ENCODE assay signal across 25 cellular contexts in the genomic region with DNA sequence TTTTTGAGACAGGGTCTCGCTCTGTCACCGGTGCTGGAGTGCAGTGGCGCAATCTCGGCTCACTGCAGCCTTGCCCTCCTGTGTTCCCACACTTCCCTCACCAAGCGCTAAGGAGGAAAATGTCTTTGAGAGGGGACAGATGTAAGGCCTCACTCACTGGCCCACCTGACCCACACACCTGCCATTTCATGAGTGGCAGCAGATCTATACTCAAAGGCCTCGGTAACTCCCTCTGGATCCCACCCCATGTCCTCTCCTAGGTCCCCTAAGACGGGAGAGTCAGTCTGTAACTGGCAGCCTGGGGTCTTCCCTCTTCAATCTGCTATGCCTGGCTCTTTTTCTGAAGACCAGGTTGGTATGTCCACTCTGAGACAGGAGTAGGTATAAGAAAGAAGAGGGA. TPM values are rescaled to one million over a fixed set of nuclear protein-coding genes. Genes with fewer than 3 reads are reported as not detected.
DNase-seq lines count a peak whose midpoint lies in the region; ATAC-seq, FAIRE-seq and TF ChIP-seq lines count a peak whose summit lies in the region.
"Had no signal": no experiment of that assay in that cellular context is flagged by ENCODE, and none has a peak within 500 bp of the region (broad histone marks: within the 10 kb centered on the region; RNA-seq: fewer than 3 reads in every experiment).

No MANE protein-coding gene starts in this region.

- no peak overlapping the region for H3K27ac ChIP-seq in HepG2 (ENCODE audit: extremely low read length, insufficient read depth, low read length)
- no peak overlapping the region for H3K27ac ChIP-seq in right lobe of liver
- peak overlapping the region; percentile 73; the same call in 1 of the 2 replicates for H3K27ac ChIP-seq in SJSA1
- H3K27ac ChIP-seq: HL-60 had no signal

- H3K27me3 Mint-ChIP-seq in neural crest cell (ENCODE audit: low read depth): no peaks in the 10 kb centered on the region
- H3K27me3 Mint-ChIP-seq: CD4-positive, alpha-beta T cell had no signal

- H3K4me1 Mint-ChIP-seq in neural crest cell: peaks cover 64% of the 10 kb centered on the region

- DNase-seq in HepG2 (ENCODE audit: low spot score): no peak
- DNase-seq in right lobe of liver: no peak
- DNase-seq in SJSA1 (ENCODE audit: low read depth in 1 of 2, low spot score in 2 of 2): no peak
- DNase-seq in neural crest cell (ENCODE audit: low read depth, low spot score): no peak
- DNase-seq in MV-4-11 (lab: John Stamatoyannopoulos, UW): no peak
- DNase-seq: CD4-positive, alpha-beta T cell; NCI-H1105 treated with DMSO at 0.1 percent for 48 hours; NCI-H146; NCI-H2029; NCI-H446 treated with DMSO at 0.1 percent for 48 hours; NCI-H526; NCI-H82; Right ventricle myocardium superior; RPMI8226 had no signal

- H4K20me1 ChIP-seq in HepG2 (ENCODE audit: insufficient read depth, low read length): no peaks in the 10 kb centered on the region

- WGBS in HepG2 (ENCODE audit: low lambda C conversion rate): 38% methylated on average over 7 of the region's 7 CpGs
- WGBS in right lobe of liver (ENCODE audit: insufficient coverage, low coverage, low lambda C conversion rate, missing lambda C conversion rate): 69% methylated on average over 7 of the region's 7 CpGs

- peak; percentile 12 for FAIRE-seq in HepG2 (lab: Jason Lieb, UNC)
- FAIRE-seq: D721Med, H54, K562 had no signal

- H3K27me3 ChIP-seq in HepG2 (ENCODE audit: control insufficient read depth in 1 of 2, insufficient read depth in 2 of 2, low read length in 2 of 2) (peaks cover 5 to 71% of the 10 kb centered on the region in 2 experiments; a peak in 4 of 5 replicates), right lobe of liver (no peaks in the 10 kb centered on the region), SJSA1 (replicated peaks) (no peaks in the 10 kb centered on the region)

- H2AFZ ChIP-seq in HepG2 (ENCODE audit: low read length): no peak overlapping the region

- CTCF ChIA-PET in HepG2 (lab: Yijun Ruan, JAX; ENCODE audit: low intra/inter-chr PET ratio, low total read pairs): no interaction called here

- no peak for TF ChIP-seq EP300 in HepG2 (IDR thresholded peaks at IDR 0.05; ENCODE audit: low read depth in 2 of 2, low read length in 2 of 2)
- TF ChIP-seq EP300 in HepG2 (CRISPR knock-in tag; IDR thresholded peaks at IDR 0.05; ENCODE audit: borderline replicate concordance): no peak

- ATAC-seq in HepG2: no peak
- no peak for ATAC-seq in right lobe of liver
- ATAC-seq in GM18520 (IDR thresholded peaks at IDR 0.05; ENCODE audit: unreplicated experiment): no peak
- ATAC-seq in HG02884 (IDR thresholded peaks at IDR 0.05; ENCODE audit: unreplicated experiment): no peak
- ATAC-seq: K562 had no signal

- H3K4me2 ChIP-seq in HepG2 (ENCODE audit: low read depth, low read length): no peak overlapping the region

- H3K79me2 ChIP-seq in HepG2 (ENCODE audit: insufficient read depth, low read length): no peaks in the 10 kb centered on the region

- BruUV-seq in HepG2 (replicated peaks; lab: Mats Ljungman, UMichigan): no TSS peak

- intact Hi-C loops in HepG2 (cut with micrococcal nuclease; ENCODE audit: unreplicated experiment) (no loop called here), right lobe of liver (cut with DNase I) (no loop called here)

- H3K4me3 ChIP-seq in HepG2 (replicated peaks in 1 of 3; ENCODE audit: insufficient read depth in 1 of 3, low read depth in 2 of 3, low read length in 3 of 3) (no peak overlapping the region), right lobe of liver (no peak overlapping the region), SJSA1 (no peak overlapping the region)
- H3K4me3 ChIP-seq: K562 had no signal

- H3K36me3 ChIP-seq in HepG2 (replicated peaks in 1 of 2; ENCODE audit: control insufficient read depth in 1 of 2, insufficient read depth in 2 of 2, low read length in 2 of 2) (no peaks in the 10 kb centered on the region), right lobe of liver (no peaks in the 10 kb centered on the region), SJSA1 (no peaks in the 10 kb centered on the region)

- TF ChIP-seq POLR2A in HepG2 (IDR thresholded peaks at IDR 0.05; ENCODE audit: insufficient read depth in 1 of 2, low read depth in 2 of 2, low read length in 2 of 2): no peak
- no peak for TF ChIP-seq POLR2A in right lobe of liver (IDR thresholded peaks at IDR 0.05)

- H3K4me1 ChIP-seq in HepG2 (ENCODE audit: insufficient read depth, low read length): peaks cover 15% of the 10 kb centered on the region; the same call in 1 of the 2 replicates
- H3K4me1 ChIP-seq in right lobe of liver: no peaks in the 10 kb centered on the region
- peaks cover 37% of the 10 kb centered on the region for H3K4me1 ChIP-seq in SJSA1 (replicated peaks)

- in situ Hi-C loops in HepG2 (cut with HindIII; ENCODE audit: extremely low pct_ligation_motif_present, low pct_unique_long_range_greater_than_20kb): no loop called here

- no peak overlapping the region for H3K27ac Mint-ChIP-seq in neural crest cell (ENCODE audit: unreplicated experiment)
- H3K27ac Mint-ChIP-seq: CD4-positive, alpha-beta T cell had no signal

- no peak for TF ChIP-seq RAD21 in HepG2 (CRISPR knock-in tag; IDR thresholded peaks at IDR 0.05)

- H3K9me3 Mint-ChIP-seq in neural crest cell: no peaks in the 10 kb centered on the region
- H3K9me3 Mint-ChIP-seq: CD4-positive, alpha-beta T cell had no signal

- H3K36me3 Mint-ChIP-seq in neural crest cell (ENCODE audit: low read depth): no peaks in the 10 kb centered on the region

- H3K9me3 ChIP-seq in HepG2 (ENCODE audit: low read length): no peaks in the 10 kb centered on the region
- no peaks in the 10 kb centered on the region for H3K9me3 ChIP-seq in right lobe of liver
- no peaks in the 10 kb centered on the region for H3K9me3 ChIP-seq in SJSA1 (replicated peaks)

- no peak for TF ChIP-seq CTCF in HepG2 (CRISPR knock-in tag; IDR thresholded peaks at IDR 0.05)
- no peak for TF ChIP-seq CTCF in right lobe of liver (IDR thresholded peaks at IDR 0.05)
- TF ChIP-seq CTCF in neural crest cell (conservative IDR thresholded peaks at IDR 0.05): no peak

- no peak overlapping the region for H3K9ac ChIP-seq in HepG2 (ENCODE audit: insufficient read depth, low read depth, low read length)

- H3K4me3 Mint-ChIP-seq in neural crest cell: peak overlapping the region; percentile 27
- H3K4me3 Mint-ChIP-seq: CD4-positive, alpha-beta T cell had no signal

- POLR2A ChIA-PET in HepG2 (lab: Yijun Ruan, JAX): no interaction called here

RNA-seq across cellular contexts. Expression of gene TMEM247, which starts 12.9 kb away (rescaled TPM):
- total RNA-seq in HepG2 (2016; rRNA removed; fragmentation: Illumina TruSeq; extraction: Trizol) (not detected in 2 replicates), right lobe of liver (not detected), neural crest cell (not detected in 2 replicates)
- not detected in 2 replicates for total RNA-seq in HepG2 (2016; cell fraction: cytosol; rRNA removed; fragmentation: Illumina TruSeq; extraction: Trizol; ENCODE audit: low read depth)
- not detected in 2 replicates for total RNA-seq in HepG2 (2016; cell fraction: insoluble cytoplasmic fraction; rRNA removed; fragmentation: Illumina TruSeq; extraction: Trizol)
- total RNA-seq in HepG2 (2016; cell fraction: membrane; rRNA removed; fragmentation: Illumina TruSeq; extraction: Trizol): not detected in 2 replicates
- total RNA-seq in HepG2 (2016; cell fraction: nucleus; rRNA removed; fragmentation: Illumina TruSeq; extraction: Trizol): not detected in 2 replicates
- polyA plus RNA-seq in HepG2 (2011; rRNA removed): not detected in 2 replicates
- not detected in 2 replicates for polyA plus RNA-seq in HepG2 (2011; cell fraction: cytosol; rRNA removed)
- polyA plus RNA-seq in HepG2 (2011; cell fraction: nucleus; rRNA removed): not detected in 2 replicates
- polyA plus RNA-seq in HepG2 (2012): not detected in 2 replicates
- polyA plus RNA-seq in HepG2 (2016; cell fraction: cytosol; fragmentation: Illumina TruSeq; extraction: Trizol; ENCODE audit: low read depth): not detected in 2 replicates
- polyA plus RNA-seq in HepG2 (2016; cell fraction: insoluble cytoplasmic fraction; fragmentation: Illumina TruSeq; extraction: Trizol; ENCODE audit: low read depth): not detected in 2 replicates
- not detected in 2 replicates for polyA plus RNA-seq in HepG2 (2016; cell fraction: membrane; fragmentation: Illumina TruSeq; extraction: Trizol; ENCODE audit: low read depth)
- polyA plus RNA-seq in HepG2 (2016; cell fraction: nucleus; fragmentation: Illumina TruSeq; extraction: Trizol; ENCODE audit: insufficient read depth, low read depth): not detected in 2 replicates
- not detected in 2 replicates for polyA minus RNA-seq in HepG2 (2011; rRNA and poly(A)+ RNA removed; ENCODE audit: low replicate concordance)
- polyA minus RNA-seq in HepG2 (2011; cell fraction: cytosol; rRNA and poly(A)+ RNA removed): not detected in 2 replicates
- polyA minus RNA-seq in HepG2 (2011; cell fraction: nucleus; rRNA and poly(A)+ RNA removed): not detected in 2 replicates
- total RNA-seq in SJSA1 (2014; rRNA removed; shearing (Covaris generic)): not detected in 2 replicates
- total RNA-seq: A172; CD4-positive, alpha-beta T cell; LHCN-M2; MCF 10A; Right ventricle myocardium superior; SK-MEL-5 had no signal
- polyA plus RNA-seq: BJ had no signal

RNA-seq across cellular contexts. Expression of gene RHOQ, which starts 50.0 kb away (rescaled TPM):
- 9.9 and 10.4 TPM in 2 replicates for total RNA-seq in HepG2 (2016; rRNA removed; fragmentation: Illumina TruSeq; extraction: Trizol)
- total RNA-seq in HepG2 (2016; cell fraction: cytosol; rRNA removed; fragmentation: Illumina TruSeq; extraction: Trizol; ENCODE audit: low read depth): 3.3 and 5.5 TPM in 2 replicates
- total RNA-seq in HepG2 (2016; cell fraction: insoluble cytoplasmic fraction; rRNA removed; fragmentation: Illumina TruSeq; extraction: Trizol): 10.0 and 12.4 TPM in 2 replicates
- 13.3 and 16.6 TPM in 2 replicates for total RNA-seq in HepG2 (2016; cell fraction: membrane; rRNA removed; fragmentation: Illumina TruSeq; extraction: Trizol)
- 9.2 and 11.0 TPM in 2 replicates for total RNA-seq in HepG2 (2016; cell fraction: nucleus; rRNA removed; fragmentation: Illumina TruSeq; extraction: Trizol)
- polyA plus RNA-seq in HepG2 (2011; rRNA removed): 14.2 and 15.3 TPM in 2 replicates
- polyA plus RNA-seq in HepG2 (2011; cell fraction: cytosol; rRNA removed): 7.9 and 10.3 TPM in 2 replicates
- polyA plus RNA-seq in HepG2 (2011; cell fraction: nucleus; rRNA removed): 26.2 and 28.8 TPM in 2 replicates
- 11.3 and 19.1 TPM in 2 replicates for polyA plus RNA-seq in HepG2 (2012)
- 8.8 and 10.2 TPM in 2 replicates for polyA plus RNA-seq in HepG2 (2016; cell fraction: cytosol; fragmentation: Illumina TruSeq; extraction: Trizol; ENCODE audit: low read depth)
- polyA plus RNA-seq in HepG2 (2016; cell fraction: insoluble cytoplasmic fraction; fragmentation: Illumina TruSeq; extraction: Trizol; ENCODE audit: low read depth): 14.1 and 17.4 TPM in 2 replicates
- 15.9 and 20.9 TPM in 2 replicates for polyA plus RNA-seq in HepG2 (2016; cell fraction: membrane; fragmentation: Illumina TruSeq; extraction: Trizol; ENCODE audit: low read depth)
- polyA plus RNA-seq in HepG2 (2016; cell fraction: nucleus; fragmentation: Illumina TruSeq; extraction: Trizol; ENCODE audit: insufficient read depth, low read depth): 19.6 and 24.7 TPM in 2 replicates
- polyA minus RNA-seq in HepG2 (2011; rRNA and poly(A)+ RNA removed; ENCODE audit: low replicate concordance): 10.9 and 13.6 TPM in 2 replicates
- polyA minus RNA-seq in HepG2 (2011; cell fraction: cytosol; rRNA and poly(A)+ RNA removed): 6.4 and 6.5 TPM in 2 replicates
- polyA minus RNA-seq in HepG2 (2011; cell fraction: nucleus; rRNA and poly(A)+ RNA removed): 25.6 and 33.1 TPM in 2 replicates
- 10 to 100 TPM; 10.6 to 37.2 (median 26.0) TPM for total RNA-seq in right lobe of liver
- total RNA-seq in SJSA1 (2014; rRNA removed; shearing (Covaris generic)): 31.3 and 40.0 TPM in 2 replicates
- 50.1 and 51.7 TPM in 2 replicates for total RNA-seq in neural crest cell

RNA-seq across cellular contexts. Expression of gene ATP6V1E2, which starts 50.1 kb away (rescaled TPM):
- 2.1 and 2.4 TPM in 2 replicates for total RNA-seq in HepG2 (2016; rRNA removed; fragmentation: Illumina TruSeq; extraction: Trizol)
- 1.7 and 1.9 TPM in 2 replicates for total RNA-seq in HepG2 (2016; cell fraction: cytosol; rRNA removed; fragmentation: Illumina TruSeq; extraction: Trizol; ENCODE audit: low read depth)
- 2.1 and 2.5 TPM in 2 replicates for total RNA-seq in HepG2 (2016; cell fraction: insoluble cytoplasmic fraction; rRNA removed; fragmentation: Illumina TruSeq; extraction: Trizol)
- 4.3 and 5.3 TPM in 2 replicates for total RNA-seq in HepG2 (2016; cell fraction: membrane; rRNA removed; fragmentation: Illumina TruSeq; extraction: Trizol)
- 1.7 and 1.8 TPM in 2 replicates for total RNA-seq in HepG2 (2016; cell fraction: nucleus; rRNA removed; fragmentation: Illumina TruSeq; extraction: Trizol)
- polyA plus RNA-seq in HepG2 (2011; rRNA removed): 1.9 and 2.9 TPM in 2 replicates
- 2.0 and 3.4 TPM in 2 replicates for polyA plus RNA-seq in HepG2 (2011; cell fraction: cytosol; rRNA removed)
- 1.9 and 2.3 TPM in 2 replicates for polyA plus RNA-seq in HepG2 (2011; cell fraction: nucleus; rRNA removed)
- 2.9 and 4.3 TPM in 2 replicates for polyA plus RNA-seq in HepG2 (2012)
- 1.9 and 2.8 TPM in 2 replicates for polyA plus RNA-seq in HepG2 (2016; cell fraction: cytosol; fragmentation: Illumina TruSeq; extraction: Trizol; ENCODE audit: low read depth)
- polyA plus RNA-seq in HepG2 (2016; cell fraction: insoluble cytoplasmic fraction; fragmentation: Illumina TruSeq; extraction: Trizol; ENCODE audit: low read depth): 2.4 and 2.8 TPM in 2 replicates
- 3.7 and 4.6 TPM in 2 replicates for polyA plus RNA-seq in HepG2 (2016; cell fraction: membrane; fragmentation: Illumina TruSeq; extraction: Trizol; ENCODE audit: low read depth)
- 2.2 and 2.6 TPM in 2 replicates for polyA plus RNA-seq in HepG2 (2016; cell fraction: nucleus; fragmentation: Illumina TruSeq; extraction: Trizol; ENCODE audit: insufficient read depth, low read depth)
- polyA minus RNA-seq in HepG2 (2011; rRNA and poly(A)+ RNA removed; ENCODE audit: low replicate concordance): 1.9 and 13.7 TPM in 2 replicates
- 0.88 and 2.4 TPM in 2 replicates for polyA minus RNA-seq in HepG2 (2011; cell fraction: cytosol; rRNA and poly(A)+ RNA removed)
- polyA minus RNA-seq in HepG2 (2011; cell fraction: nucleus; rRNA and poly(A)+ RNA removed): 2.4 and 3.1 TPM in 2 replicates
- 1 to 10 TPM; 2.8 to 4.8 (median 3.6) TPM for total RNA-seq in right lobe of liver
- total RNA-seq in SJSA1 (2014; rRNA removed; shearing (Covaris generic)): 3.6 and 6.4 TPM in 2 replicates
- total RNA-seq in neural crest cell: 6.9 and 11.5 TPM in 2 replicates
